1 cellular context compared by ENCODE assay signal in the genomic region with DNA sequence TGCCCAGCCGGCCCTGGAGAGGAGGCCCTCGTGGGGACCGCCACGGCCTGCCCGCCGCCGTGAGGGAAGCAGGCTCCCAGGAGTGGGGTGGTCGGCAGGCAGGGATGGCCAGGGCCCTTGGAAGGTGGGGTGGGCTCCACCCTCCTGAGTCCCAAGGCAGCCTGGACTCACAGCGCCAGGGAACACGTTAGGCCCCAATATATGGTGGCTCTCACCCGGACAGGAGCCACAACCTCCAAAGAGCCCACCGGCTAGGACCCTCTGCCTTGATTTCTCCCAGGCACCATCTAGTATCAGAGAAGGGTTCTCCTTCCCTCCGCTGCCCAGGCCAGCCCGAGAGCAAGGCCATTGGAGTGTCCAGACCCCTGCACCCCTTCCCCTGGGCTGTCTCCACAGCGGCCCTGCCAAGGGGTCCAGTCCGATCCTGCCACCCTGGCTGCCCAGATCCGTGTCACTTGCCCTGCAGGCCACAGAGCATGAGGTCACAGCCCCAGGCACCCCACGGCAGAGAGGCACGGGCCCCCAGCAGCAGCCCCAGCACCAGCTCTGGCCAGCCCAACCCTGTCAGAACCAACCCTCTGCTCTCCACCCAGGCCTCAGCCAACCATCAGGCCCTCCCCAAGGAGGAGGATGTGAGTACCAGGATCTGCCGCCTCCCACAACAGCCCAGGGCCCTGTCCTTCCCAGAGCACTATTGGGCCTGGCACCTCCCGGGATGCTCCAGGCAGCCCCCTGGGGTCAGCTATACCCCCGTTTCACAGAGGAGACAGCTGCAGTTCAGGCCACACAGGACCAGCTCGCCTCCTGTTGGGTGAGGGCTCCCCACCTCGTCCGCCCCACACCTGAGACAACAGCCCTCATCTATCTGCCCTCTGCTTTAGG.
TF ChIP-seq lines count a peak whose summit lies in the region.

No MANE protein-coding gene starts in this region.

TF ChIP-seq in HepG2, 621 proteins besides CTCF, POLR2A, EP300 and RAD21 (continued from another document and continues in another):
- TF ChIP-seq, protein P1, sequence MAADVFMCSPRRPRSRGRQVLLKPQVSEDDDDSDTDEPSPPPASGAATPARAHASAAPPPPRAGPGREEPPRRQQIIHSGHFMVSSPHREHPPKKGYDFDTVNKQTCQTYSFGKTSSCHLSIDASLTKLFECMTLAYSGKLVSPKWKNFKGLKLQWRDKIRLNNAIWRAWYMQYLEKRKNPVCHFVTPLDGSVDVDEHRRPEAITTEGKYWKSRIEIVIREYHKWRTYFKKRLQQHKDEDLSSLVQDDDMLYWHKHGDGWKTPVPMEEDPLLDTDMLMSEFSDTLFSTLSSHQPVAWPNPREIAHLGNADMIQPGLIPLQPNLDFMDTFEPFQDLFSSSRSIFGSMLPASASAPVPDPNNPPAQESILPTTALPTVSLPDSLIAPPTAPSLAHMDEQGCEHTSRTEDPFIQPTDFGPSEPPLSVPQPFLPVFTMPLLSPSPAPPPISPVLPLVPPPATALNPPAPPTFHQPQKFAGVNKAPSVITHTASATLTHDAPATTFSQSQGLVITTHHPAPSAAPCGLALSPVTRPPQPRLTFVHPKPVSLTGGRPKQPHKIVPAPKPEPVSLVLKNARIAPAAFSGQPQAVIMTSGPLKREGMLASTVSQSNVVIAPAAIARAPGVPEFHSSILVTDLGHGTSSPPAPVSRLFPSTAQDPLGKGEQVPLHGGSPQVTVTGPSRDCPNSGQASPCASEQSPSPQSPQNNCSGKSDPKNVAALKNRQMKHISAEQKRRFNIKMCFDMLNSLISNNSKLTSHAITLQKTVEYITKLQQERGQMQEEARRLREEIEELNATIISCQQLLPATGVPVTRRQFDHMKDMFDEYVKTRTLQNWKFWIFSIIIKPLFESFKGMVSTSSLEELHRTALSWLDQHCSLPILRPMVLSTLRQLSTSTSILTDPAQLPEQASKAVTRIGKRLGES (CRISPR knock-in tag; IDR thresholded peaks at IDR 0.05; ENCODE audit: borderline replicate concordance) = no peak
- TF ChIP-seq ZBTB21 (CRISPR knock-in tag; IDR thresholded peaks at IDR 0.05) (no peak), ZNF775 (CRISPR knock-in tag; IDR thresholded peaks at IDR 0.05; ENCODE audit: borderline replicate concordance) (no peak), FOXK1 (CRISPR knock-in tag; IDR thresholded peaks at IDR 0.05; ENCODE audit: borderline replicate concordance, low read depth) (no peak), FOXA1 (IDR thresholded peaks at IDR 0.05) (no peak), FOXA1 (CRISPR knock-in tag; IDR thresholded peaks at IDR 0.05) (no peak), SIX4 (CRISPR knock-in tag; IDR thresholded peaks at IDR 0.05) (no peak), ZMYM4 (CRISPR knock-in tag; IDR thresholded peaks at IDR 0.05) (no peak), ZNF30 (CRISPR knock-in tag; IDR thresholded peaks at IDR 0.05) (no peak), ZSCAN22 (CRISPR knock-in tag; IDR thresholded peaks at IDR 0.05) (no peak), TOPORS (CRISPR knock-in tag; IDR thresholded peaks at IDR 0.05) (no peak), GATA4 (IDR thresholded peaks at IDR 0.05; ENCODE audit: borderline replicate concordance, low read depth) (no peak), ZSCAN29 (CRISPR knock-in tag; conservative IDR thresholded peaks at IDR 0.05) (no peak), ZNF350 (CRISPR knock-in tag; IDR thresholded peaks at IDR 0.05; ENCODE audit: borderline replicate concordance, low read depth) (peak; percentile 7; the same call in 1 of the 2 replicates), BHLHE40 (IDR thresholded peaks at IDR 0.05; ENCODE audit: low read length) (no peak), NR3C1 (CRISPR knock-in tag; IDR thresholded peaks at IDR 0.05) (no peak), AGO2 (optimal IDR thresholded peaks at IDR 0.05; ENCODE audit: low read depth, low read length) (no peak), NCOR1 (IDR thresholded peaks at IDR 0.05; ENCODE audit: borderline replicate concordance, low read length) (no peak), NONO (IDR thresholded peaks at IDR 0.05) (no peak), NONO (CRISPR knock-in tag; conservative IDR thresholded peaks at IDR 0.05) (peak; percentile 43; the same call in 1 of the 2 replicates), TAF1 (CRISPR knock-in tag; IDR thresholded peaks at IDR 0.05) (peak; percentile 1; the same call in 1 of the 2 replicates), ZSCAN31 (CRISPR knock-in tag; IDR thresholded peaks at IDR 0.05; ENCODE audit: low read depth) (no peak), KLF11 (CRISPR knock-in tag; IDR thresholded peaks at IDR 0.05) (no peak), ZNF850 (CRISPR knock-in tag; conservative IDR thresholded peaks at IDR 0.05) (no peak), SETDB1 (CRISPR knock-in tag; IDR thresholded peaks at IDR 0.05; ENCODE audit: borderline replicate concordance) (no peak)
- TF ChIP-seq, protein P2, sequence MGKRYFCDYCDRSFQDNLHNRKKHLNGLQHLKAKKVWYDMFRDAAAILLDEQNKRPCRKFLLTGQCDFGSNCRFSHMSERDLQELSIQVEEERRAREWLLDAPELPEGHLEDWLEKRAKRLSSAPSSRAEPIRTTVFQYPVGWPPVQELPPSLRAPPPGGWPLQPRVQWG (CRISPR knock-in tag; IDR thresholded peaks at IDR 0.05; ENCODE audit: borderline replicate concordance, low read depth) = no peak
- TF ChIP-seq, protein P3, sequence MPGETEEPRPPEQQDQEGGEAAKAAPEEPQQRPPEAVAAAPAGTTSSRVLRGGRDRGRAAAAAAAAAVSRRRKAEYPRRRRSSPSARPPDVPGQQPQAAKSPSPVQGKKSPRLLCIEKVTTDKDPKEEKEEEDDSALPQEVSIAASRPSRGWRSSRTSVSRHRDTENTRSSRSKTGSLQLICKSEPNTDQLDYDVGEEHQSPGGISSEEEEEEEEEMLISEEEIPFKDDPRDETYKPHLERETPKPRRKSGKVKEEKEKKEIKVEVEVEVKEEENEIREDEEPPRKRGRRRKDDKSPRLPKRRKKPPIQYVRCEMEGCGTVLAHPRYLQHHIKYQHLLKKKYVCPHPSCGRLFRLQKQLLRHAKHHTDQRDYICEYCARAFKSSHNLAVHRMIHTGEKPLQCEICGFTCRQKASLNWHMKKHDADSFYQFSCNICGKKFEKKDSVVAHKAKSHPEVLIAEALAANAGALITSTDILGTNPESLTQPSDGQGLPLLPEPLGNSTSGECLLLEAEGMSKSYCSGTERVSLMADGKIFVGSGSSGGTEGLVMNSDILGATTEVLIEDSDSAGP (CRISPR knock-in tag; IDR thresholded peaks at IDR 0.05; ENCODE audit: borderline replicate concordance) = no peak; the same call in 1 of the 2 replicates
- TF ChIP-seq, protein P4, sequence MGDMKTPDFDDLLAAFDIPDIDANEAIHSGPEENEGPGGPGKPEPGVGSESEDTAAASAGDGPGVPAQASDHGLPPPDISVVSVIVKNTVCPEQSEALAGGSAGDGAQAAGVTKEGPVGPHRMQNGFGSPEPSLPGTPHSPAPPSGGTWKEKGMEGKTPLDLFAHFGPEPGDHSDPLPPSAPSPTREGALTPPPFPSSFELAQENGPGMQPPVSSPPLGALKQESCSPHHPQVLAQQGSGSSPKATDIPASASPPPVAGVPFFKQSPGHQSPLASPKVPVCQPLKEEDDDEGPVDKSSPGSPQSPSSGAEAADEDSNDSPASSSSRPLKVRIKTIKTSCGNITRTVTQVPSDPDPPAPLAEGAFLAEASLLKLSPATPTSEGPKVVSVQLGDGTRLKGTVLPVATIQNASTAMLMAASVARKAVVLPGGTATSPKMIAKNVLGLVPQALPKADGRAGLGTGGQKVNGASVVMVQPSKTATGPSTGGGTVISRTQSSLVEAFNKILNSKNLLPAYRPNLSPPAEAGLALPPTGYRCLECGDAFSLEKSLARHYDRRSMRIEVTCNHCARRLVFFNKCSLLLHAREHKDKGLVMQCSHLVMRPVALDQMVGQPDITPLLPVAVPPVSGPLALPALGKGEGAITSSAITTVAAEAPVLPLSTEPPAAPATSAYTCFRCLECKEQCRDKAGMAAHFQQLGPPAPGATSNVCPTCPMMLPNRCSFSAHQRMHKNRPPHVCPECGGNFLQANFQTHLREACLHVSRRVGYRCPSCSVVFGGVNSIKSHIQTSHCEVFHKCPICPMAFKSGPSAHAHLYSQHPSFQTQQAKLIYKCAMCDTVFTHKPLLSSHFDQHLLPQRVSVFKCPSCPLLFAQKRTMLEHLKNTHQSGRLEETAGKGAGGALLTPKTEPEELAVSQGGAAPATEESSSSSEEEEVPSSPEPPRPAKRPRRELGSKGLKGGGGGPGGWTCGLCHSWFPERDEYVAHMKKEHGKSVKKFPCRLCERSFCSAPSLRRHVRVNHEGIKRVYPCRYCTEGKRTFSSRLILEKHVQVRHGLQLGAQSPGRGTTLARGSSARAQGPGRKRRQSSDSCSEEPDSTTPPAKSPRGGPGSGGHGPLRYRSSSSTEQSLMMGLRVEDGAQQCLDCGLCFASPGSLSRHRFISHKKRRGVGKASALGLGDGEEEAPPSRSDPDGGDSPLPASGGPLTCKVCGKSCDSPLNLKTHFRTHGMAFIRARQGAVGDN (CRISPR knock-in tag; IDR thresholded peaks at IDR 0.05) = peak; percentile 46
- TF ChIP-seq, protein P5, sequence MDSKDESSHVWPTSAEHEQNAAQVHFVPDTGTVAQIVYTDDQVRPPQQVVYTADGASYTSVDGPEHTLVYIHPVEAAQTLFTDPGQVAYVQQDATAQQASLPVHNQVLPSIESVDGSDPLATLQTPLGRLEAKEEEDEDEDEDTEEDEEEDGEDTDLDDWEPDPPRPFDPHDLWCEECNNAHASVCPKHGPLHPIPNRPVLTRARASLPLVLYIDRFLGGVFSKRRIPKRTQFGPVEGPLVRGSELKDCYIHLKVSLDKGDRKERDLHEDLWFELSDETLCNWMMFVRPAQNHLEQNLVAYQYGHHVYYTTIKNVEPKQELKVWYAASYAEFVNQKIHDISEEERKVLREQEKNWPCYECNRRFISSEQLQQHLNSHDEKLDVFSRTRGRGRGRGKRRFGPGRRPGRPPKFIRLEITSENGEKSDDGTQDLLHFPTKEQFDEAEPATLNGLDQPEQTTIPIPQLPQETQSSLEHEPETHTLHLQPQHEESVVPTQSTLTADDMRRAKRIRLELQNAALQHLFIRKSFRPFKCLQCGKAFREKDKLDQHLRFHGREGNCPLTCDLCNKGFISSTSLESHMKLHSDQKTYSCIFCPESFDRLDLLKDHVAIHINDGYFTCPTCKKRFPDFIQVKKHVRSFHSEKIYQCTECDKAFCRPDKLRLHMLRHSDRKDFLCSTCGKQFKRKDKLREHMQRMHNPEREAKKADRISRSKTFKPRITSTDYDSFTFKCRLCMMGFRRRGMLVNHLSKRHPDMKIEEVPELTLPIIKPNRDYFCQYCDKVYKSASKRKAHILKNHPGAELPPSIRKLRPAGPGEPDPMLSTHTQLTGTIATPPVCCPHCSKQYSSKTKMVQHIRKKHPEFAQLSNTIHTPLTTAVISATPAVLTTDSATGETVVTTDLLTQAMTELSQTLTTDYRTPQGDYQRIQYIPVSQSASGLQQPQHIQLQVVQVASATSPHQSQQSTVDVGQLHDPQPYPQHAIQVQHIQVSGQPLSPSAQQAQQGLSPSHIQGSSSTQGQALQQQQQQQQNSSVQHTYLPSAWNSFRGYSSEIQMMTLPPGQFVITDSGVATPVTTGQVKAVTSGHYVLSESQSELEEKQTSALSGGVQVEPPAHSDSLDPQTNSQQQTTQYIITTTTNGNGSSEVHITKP (CRISPR knock-in tag; IDR thresholded peaks at IDR 0.05; ENCODE audit: low read depth) = no peak
- TF ChIP-seq, protein P6, sequence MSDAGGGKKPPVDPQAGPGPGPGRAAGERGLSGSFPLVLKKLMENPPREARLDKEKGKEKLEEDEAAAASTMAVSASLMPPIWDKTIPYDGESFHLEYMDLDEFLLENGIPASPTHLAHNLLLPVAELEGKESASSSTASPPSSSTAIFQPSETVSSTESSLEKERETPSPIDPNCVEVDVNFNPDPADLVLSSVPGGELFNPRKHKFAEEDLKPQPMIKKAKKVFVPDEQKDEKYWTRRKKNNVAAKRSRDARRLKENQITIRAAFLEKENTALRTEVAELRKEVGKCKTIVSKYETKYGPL (CRISPR knock-in tag; IDR thresholded peaks at IDR 0.05) = no peak
- TF ChIP-seq, protein P7, sequence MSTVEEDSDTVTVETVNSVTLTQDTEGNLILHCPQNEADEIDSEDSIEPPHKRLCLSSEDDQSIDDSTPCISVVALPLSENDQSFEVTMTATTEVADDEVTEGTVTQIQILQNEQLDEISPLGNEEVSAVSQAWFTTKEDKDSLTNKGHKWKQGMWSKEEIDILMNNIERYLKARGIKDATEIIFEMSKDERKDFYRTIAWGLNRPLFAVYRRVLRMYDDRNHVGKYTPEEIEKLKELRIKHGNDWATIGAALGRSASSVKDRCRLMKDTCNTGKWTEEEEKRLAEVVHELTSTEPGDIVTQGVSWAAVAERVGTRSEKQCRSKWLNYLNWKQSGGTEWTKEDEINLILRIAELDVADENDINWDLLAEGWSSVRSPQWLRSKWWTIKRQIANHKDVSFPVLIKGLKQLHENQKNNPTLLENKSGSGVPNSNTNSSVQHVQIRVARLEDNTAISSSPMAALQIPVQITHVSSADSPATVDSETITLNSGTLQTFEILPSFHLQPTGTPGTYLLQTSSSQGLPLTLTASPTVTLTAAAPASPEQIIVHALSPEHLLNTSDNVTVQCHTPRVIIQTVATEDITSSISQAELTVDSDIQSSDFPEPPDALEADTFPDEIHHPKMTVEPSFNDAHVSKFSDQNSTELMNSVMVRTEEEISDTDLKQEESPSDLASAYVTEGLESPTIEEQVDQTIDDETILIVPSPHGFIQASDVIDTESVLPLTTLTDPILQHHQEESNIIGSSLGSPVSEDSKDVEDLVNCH (CRISPR knock-in tag; IDR thresholded peaks at IDR 0.05) = no peak
- TF ChIP-seq, protein P8, sequence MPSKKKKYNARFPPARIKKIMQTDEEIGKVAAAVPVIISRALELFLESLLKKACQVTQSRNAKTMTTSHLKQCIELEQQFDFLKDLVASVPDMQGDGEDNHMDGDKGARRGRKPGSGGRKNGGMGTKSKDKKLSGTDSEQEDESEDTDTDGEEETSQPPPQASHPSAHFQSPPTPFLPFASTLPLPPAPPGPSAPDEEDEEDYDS (CRISPR knock-in tag; IDR thresholded peaks at IDR 0.05) = no peak
- TF ChIP-seq, protein P9, sequence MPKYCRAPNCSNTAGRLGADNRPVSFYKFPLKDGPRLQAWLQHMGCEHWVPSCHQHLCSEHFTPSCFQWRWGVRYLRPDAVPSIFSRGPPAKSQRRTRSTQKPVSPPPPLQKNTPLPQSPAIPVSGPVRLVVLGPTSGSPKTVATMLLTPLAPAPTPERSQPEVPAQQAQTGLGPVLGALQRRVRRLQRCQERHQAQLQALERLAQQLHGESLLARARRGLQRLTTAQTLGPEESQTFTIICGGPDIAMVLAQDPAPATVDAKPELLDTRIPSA (CRISPR knock-in tag; IDR thresholded peaks at IDR 0.05; ENCODE audit: borderline replicate concordance) = no peak
- TF ChIP-seq, protein P10, sequence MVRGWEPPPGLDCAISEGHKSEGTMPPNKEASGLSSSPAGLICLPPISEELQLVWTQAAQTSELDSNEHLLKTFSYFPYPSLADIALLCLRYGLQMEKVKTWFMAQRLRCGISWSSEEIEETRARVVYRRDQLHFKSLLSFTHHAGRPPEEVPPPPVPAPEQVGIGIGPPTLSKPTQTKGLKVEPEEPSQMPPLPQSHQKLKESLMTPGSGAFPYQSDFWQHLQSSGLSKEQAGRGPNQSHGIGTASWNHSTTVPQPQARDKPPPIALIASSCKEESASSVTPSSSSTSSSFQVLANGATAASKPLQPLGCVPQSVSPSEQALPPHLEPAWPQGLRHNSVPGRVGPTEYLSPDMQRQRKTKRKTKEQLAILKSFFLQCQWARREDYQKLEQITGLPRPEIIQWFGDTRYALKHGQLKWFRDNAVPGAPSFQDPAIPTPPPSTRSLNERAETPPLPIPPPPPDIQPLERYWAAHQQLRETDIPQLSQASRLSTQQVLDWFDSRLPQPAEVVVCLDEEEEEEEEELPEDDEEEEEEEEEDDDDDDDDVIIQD (CRISPR knock-in tag; IDR thresholded peaks at IDR 0.05; ENCODE audit: low read depth) = no peak
